ENCODE assay signal across 14 cellular contexts in genomic region chr4:8599657-8600056, GRCh38. TPM values are rescaled to one million over a fixed set of nuclear protein-coding genes. Genes with fewer than 3 reads are reported as not detected.
DNase-seq lines count a peak whose midpoint lies in the region; ATAC-seq and TF ChIP-seq lines count a peak whose summit lies in the region.
"Had no signal": no experiment of that assay in that cellular context is flagged by ENCODE, and none has a peak within 500 bp of the region (broad histone marks: within the 10 kb centered on the region; RNA-seq: fewer than 3 reads in every experiment).

No MANE protein-coding gene starts in this region.

- no peak overlapping the region for H3K9ac ChIP-seq in colonic mucosa (ENCODE audit: low read depth in 2 of 2, low read length in 2 of 2)

- no peak overlapping the region for H3K4me2 ChIP-seq in osteoblast (ENCODE audit: insufficient read depth, low read length)

- H3K27me3 ChIP-seq in osteoblast (ENCODE audit: insufficient read depth, low read length) (peaks cover 5% of the 10 kb centered on the region), colonic mucosa (no peaks in the 10 kb centered on the region)
- H3K27me3 ChIP-seq: foreskin keratinocyte, thyroid gland had no signal

- H3K4me3 ChIP-seq in astrocyte of the spinal cord (ENCODE audit: low read depth, low read length) (no peak overlapping the region), osteoblast (ENCODE audit: insufficient read depth, low read length) (no peak overlapping the region), colonic mucosa (no peak overlapping the region)
- H3K4me3 ChIP-seq: skin epidermis, thyroid gland had no signal

- DNase-seq in ELR (ENCODE audit: low read depth) (peak; percentile 93), LHCN-M2 (ENCODE audit: low read depth) (peak; percentile 91), astrocyte of the spinal cord (ENCODE audit: low read depth, low spot score) (peak; percentile 91), osteoblast (ENCODE audit: insufficient read length, low spot score, missing footprints) (peak; percentile 96), colonic mucosa (no peak)
- DNase-seq: activated CD4-positive, alpha-beta T cell treated with anti-CD3 and anti-CD28 coated beads for 48 hours; foreskin keratinocyte; NCI-H1436 treated with DMSO at 0.1 percent for 48 hours; NCI-H69; thyroid gland had no signal

- in situ Hi-C loops in astrocyte of the spinal cord (cut with HindIII; ENCODE audit: low sequenced_read_pairs): no loop called here

- H3K4me1 ChIP-seq in osteoblast (ENCODE audit: insufficient read depth, low read length): peaks cover 10% of the 10 kb centered on the region
- no peaks in the 10 kb centered on the region for H3K4me1 ChIP-seq in colonic mucosa
- H3K4me1 ChIP-seq: foreskin keratinocyte, thyroid gland had no signal

- TF ChIP-seq CTCF in astrocyte of the spinal cord (IDR thresholded peaks at IDR 0.05; ENCODE audit: low read depth, low read length): no peak
- no peak for TF ChIP-seq CTCF in osteoblast (IDR thresholded peaks at IDR 0.05; ENCODE audit: extremely low read depth, low read depth, low read length)
- no peak for TF ChIP-seq CTCF in colonic mucosa (IDR thresholded peaks at IDR 0.05)

- H3K36me3 ChIP-seq in osteoblast (ENCODE audit: insufficient read depth, low read length) (peaks cover 5% of the 10 kb centered on the region), colonic mucosa (no peaks in the 10 kb centered on the region)
- H3K36me3 ChIP-seq: thyroid gland had no signal

- intact Hi-C loops in colonic mucosa (cut with DNase I): loop anchor here (10.0 kb wide), 1 partner anchor 335 kb away; the partner anchor contains the start of gene HTRA3

- no peak overlapping the region for H2AFZ ChIP-seq in osteoblast (ENCODE audit: low read length)

- H3K9me3 ChIP-seq in osteoblast (ENCODE audit: low read depth, low read length): no peaks in the 10 kb centered on the region
- no peaks in the 10 kb centered on the region for H3K9me3 ChIP-seq in colonic mucosa
- H3K9me3 ChIP-seq: thyroid gland had no signal

- H4K20me1 ChIP-seq in osteoblast (ENCODE audit: insufficient read depth, low read length): peaks cover 60% of the 10 kb centered on the region

- no peaks in the 10 kb centered on the region for H3K79me2 ChIP-seq in osteoblast (ENCODE audit: insufficient read depth, low read length)

- no peak overlapping the region for H3K27ac ChIP-seq in osteoblast (ENCODE audit: low read depth, low read length)
- no peak overlapping the region for H3K27ac ChIP-seq in colonic mucosa
- H3K27ac ChIP-seq: foreskin keratinocyte, skin epidermis, thyroid gland had no signal

- ATAC-seq in GM19328 (IDR thresholded peaks at IDR 0.05; ENCODE audit: unreplicated experiment) (no peak), GM18520 (IDR thresholded peaks at IDR 0.05; ENCODE audit: unreplicated experiment) (no peak), GM19467 (IDR thresholded peaks at IDR 0.05; ENCODE audit: unreplicated experiment) (no peak)
- ATAC-seq: foreskin keratinocyte had no signal

RNA-seq across cellular contexts. Expression of gene CPZ, which starts 7.1 kb away (rescaled TPM):
- total RNA-seq in LHCN-M2 (2014; rRNA removed) (2.8 and 4.1 TPM in 2 replicates), osteoblast (21.2 and 44.5 TPM in 2 replicates), colonic mucosa (1 to 10 TPM; 1.2 to 1.5 TPM)
- 6.1 TPM for polyA plus RNA-seq in LHCN-M2 (2012)
- total RNA-seq: foreskin keratinocyte had no signal
- polyA plus RNA-seq: foreskin keratinocyte had no signal

RNA-seq across cellular contexts. Expression of gene GPR78, which starts 19.5 kb away (rescaled TPM):
- total RNA-seq in LHCN-M2 (2014; rRNA removed) (0.06 TPM in 1 of 2 replicates, not detected in the other), osteoblast (1.2 and 1.8 TPM in 2 replicates), colonic mucosa (not detected)
- polyA plus RNA-seq in LHCN-M2 (2012): 0.12 TPM
- total RNA-seq: foreskin keratinocyte, thyroid gland had no signal
- polyA plus RNA-seq: foreskin keratinocyte had no signal
